Comparison of ENCODE assay signal across 8 cellular contexts in genomic region chrX:41010188-41010846, GRCh38.
DNase-seq lines count a peak whose midpoint lies in the region; ATAC-seq and TF ChIP-seq lines count a peak whose summit lies in the region.

No MANE protein-coding gene starts in this region.

- peak overlapping the region; percentile 20 for H3K4me3 ChIP-seq in GM06990 (replicated peaks; ENCODE audit: low read depth, low read length)

- DNase-seq in GM06990 (ENCODE audit: extremely low read depth, insufficient read length) (peak; percentile 45), NCI-H2029 treated with DMSO at 0.1 percent for 48 hours (lab: John Stamatoyannopoulos, UW) (peak; percentile 2), ecto neural progenitor cell (ENCODE audit: low spot score) (peak; percentile 62), lung microvascular endothelial cell (ENCODE audit: low read depth in 2 of 2) (peak; percentile 89 to 93), cortex of kidney (lab: John Stamatoyannopoulos, UW) (no peak)
- DNase-seq in activated CD4-positive, alpha-beta T cell treated with anti-CD3 and anti-CD28 coated beads, Interleukin-2, amount 50 U/mL, for 48 hours, result peak; percentile 28 to 44
- DNase-seq in stimulated activated CD4-positive, alpha-beta T cell treated with anti-CD3 and anti-CD28 coated beads, Interleukin-4, amount 100 ng/mL, for 48 hours (ENCODE audit: low read depth in 2 of 2), result peak; percentile 6 to 11

- no peaks in the 10 kb centered on the region for H3K36me3 ChIP-seq in GM06990 (ENCODE audit: control insufficient read depth, insufficient read depth, low read length)

- no peak for TF ChIP-seq CTCF in GM06990 (IDR thresholded peaks at IDR 0.05; ENCODE audit: insufficient read depth, low read length, poor library complexity, severe bottlenecking)

- no peak for ATAC-seq in HG02938 (IDR thresholded peaks at IDR 0.05; ENCODE audit: unreplicated experiment)

- H3K27me3 ChIP-seq in GM06990 (replicated peaks; ENCODE audit: control insufficient read depth, insufficient read depth, low read length), result no peaks in the 10 kb centered on the region
